Comparison of ENCODE assay signal across 21 cellular contexts in genomic region chr1:29620631-29621030, GRCh38.
"Had no signal": no experiment of that assay in that cellular context is flagged by ENCODE, and none has a peak within 500 bp of the region (broad histone marks: within the 10 kb centered on the region; RNA-seq: fewer than 3 reads in every experiment).

No MANE protein-coding gene starts in this region.

- ATAC-seq: left lobe of liver; naive thymus-derived CD4-positive, alpha-beta T cell; right lobe of liver; stimulated activated naive CD8-positive, alpha-beta T cell treated with anti-CD3 and anti-CD28 coated beads, Interleukin-15, amount 100 ng/mL, for 72 hours had no signal

- H3K9me3 ChIP-seq: right lobe of liver, suprapubic skin, transverse colon had no signal

- H3K36me3 ChIP-seq: neural progenitor cell, right lobe of liver, suprapubic skin, transverse colon had no signal

- H3K4me1 ChIP-seq: neural progenitor cell, right lobe of liver, suprapubic skin, transverse colon had no signal

- H3K27me3 ChIP-seq: neural progenitor cell, right lobe of liver had no signal

- H3K27ac Mint-ChIP-seq: naive thymus-derived CD4-positive, alpha-beta T cell; nephron; neural progenitor cell; stimulated activated naive CD8-positive, alpha-beta T cell treated with anti-CD3 and anti-CD28 coated beads, Interleukin-15, amount 100 ng/mL, for 72 hours had no signal

- DNase-seq: central memory CD4-positive, alpha-beta T cell; dermis blood vessel endothelial cell; effector memory CD4-positive, alpha-beta T cell; erythroblast; kidney; mesenchymal stem cell; midbrain; naive thymus-derived CD4-positive, alpha-beta T cell; retina; right lobe of liver; small intestine; stimulated activated CD4-positive, alpha-beta T cell treated with anti-CD3 and anti-CD28 coated beads, Interleukin-15, amount 100 ng/mL, for 24 hours; stimulated activated CD4-positive, alpha-beta T cell treated with anti-CD3 and anti-CD28 coated beads, Interleukin-2, amount 100 ng/mL, for 48 hours; stimulated activated CD8-positive, alpha-beta memory T cell treated with anti-CD3 and anti-CD28 coated beads, Interleukin-4, amount 100 ng/mL, for 48 hours; stimulated activated naive CD4-positive, alpha-beta T cell; stimulated activated naive CD8-positive, alpha-beta T cell treated with anti-CD3 and anti-CD28 coated beads, Interleukin-15, amount 100 ng/mL, for 72 hours; transverse colon had no signal

- H3K27ac ChIP-seq: neural progenitor cell, right lobe of liver, suprapubic skin, transverse colon had no signal

- H3K4me3 ChIP-seq: neural progenitor cell, right lobe of liver, suprapubic skin, transverse colon had no signal

- H3K9me3 Mint-ChIP-seq: naive thymus-derived CD4-positive, alpha-beta T cell; nephron; neural progenitor cell; stimulated activated naive CD8-positive, alpha-beta T cell treated with anti-CD3 and anti-CD28 coated beads, Interleukin-15, amount 100 ng/mL, for 72 hours had no signal

- H3K4me1 Mint-ChIP-seq: naive thymus-derived CD4-positive, alpha-beta T cell; neural progenitor cell; stimulated activated naive CD8-positive, alpha-beta T cell treated with anti-CD3 and anti-CD28 coated beads, Interleukin-15, amount 100 ng/mL, for 72 hours had no signal

- H3K4me3 Mint-ChIP-seq: naive thymus-derived CD4-positive, alpha-beta T cell; nephron; neural progenitor cell; stimulated activated naive CD8-positive, alpha-beta T cell treated with anti-CD3 and anti-CD28 coated beads, Interleukin-15, amount 100 ng/mL, for 72 hours had no signal

- H3K36me3 Mint-ChIP-seq: naive thymus-derived CD4-positive, alpha-beta T cell; neural progenitor cell had no signal
